Comparison of ENCODE assay signal across 1 cellular context in the genomic region with DNA sequence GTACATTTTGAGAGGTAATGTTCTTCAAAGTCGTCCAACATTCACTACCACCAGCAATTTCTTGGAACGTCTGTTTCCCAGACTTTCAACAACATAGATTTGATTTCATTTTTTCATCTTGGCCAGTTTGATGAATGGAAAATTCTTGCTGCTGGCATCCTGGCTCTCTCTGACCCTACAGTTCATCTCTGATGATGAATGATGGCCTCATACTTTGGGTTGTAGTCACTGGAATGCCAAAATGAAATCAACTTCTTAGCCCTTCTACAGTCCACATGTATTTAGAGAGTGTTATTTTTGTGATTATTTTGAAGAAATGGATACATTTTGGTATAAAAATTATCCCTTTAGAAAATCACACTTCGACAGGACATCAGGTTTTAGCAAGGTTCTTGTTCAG.
TF ChIP-seq lines count a peak whose summit lies in the region.

No MANE protein-coding gene starts in this region.

TF ChIP-seq in HCT116, 20 proteins besides CTCF, POLR2A, EP300 and RAD21 (continued from another document):
- TF ChIP-seq, protein P1, sequence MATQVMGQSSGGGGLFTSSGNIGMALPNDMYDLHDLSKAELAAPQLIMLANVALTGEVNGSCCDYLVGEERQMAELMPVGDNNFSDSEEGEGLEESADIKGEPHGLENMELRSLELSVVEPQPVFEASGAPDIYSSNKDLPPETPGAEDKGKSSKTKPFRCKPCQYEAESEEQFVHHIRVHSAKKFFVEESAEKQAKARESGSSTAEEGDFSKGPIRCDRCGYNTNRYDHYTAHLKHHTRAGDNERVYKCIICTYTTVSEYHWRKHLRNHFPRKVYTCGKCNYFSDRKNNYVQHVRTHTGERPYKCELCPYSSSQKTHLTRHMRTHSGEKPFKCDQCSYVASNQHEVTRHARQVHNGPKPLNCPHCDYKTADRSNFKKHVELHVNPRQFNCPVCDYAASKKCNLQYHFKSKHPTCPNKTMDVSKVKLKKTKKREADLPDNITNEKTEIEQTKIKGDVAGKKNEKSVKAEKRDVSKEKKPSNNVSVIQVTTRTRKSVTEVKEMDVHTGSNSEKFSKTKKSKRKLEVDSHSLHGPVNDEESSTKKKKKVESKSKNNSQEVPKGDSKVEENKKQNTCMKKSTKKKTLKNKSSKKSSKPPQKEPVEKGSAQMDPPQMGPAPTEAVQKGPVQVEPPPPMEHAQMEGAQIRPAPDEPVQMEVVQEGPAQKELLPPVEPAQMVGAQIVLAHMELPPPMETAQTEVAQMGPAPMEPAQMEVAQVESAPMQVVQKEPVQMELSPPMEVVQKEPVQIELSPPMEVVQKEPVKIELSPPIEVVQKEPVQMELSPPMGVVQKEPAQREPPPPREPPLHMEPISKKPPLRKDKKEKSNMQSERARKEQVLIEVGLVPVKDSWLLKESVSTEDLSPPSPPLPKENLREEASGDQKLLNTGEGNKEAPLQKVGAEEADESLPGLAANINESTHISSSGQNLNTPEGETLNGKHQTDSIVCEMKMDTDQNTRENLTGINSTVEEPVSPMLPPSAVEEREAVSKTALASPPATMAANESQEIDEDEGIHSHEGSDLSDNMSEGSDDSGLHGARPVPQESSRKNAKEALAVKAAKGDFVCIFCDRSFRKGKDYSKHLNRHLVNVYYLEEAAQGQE (IDR thresholded peaks at IDR 0.05; ENCODE audit: low read depth): no peak
- peak; percentile 14; the same call in 1 of the 2 replicates for TF ChIP-seq FOSL1 (IDR thresholded peaks at IDR 0.05; ENCODE audit: low read depth)
- TF ChIP-seq JUND (IDR thresholded peaks at IDR 0.05): peak; percentile 15; the same call in 1 of the 2 replicates
